ENCODE assay signal across 21 cellular contexts in the genomic region with DNA sequence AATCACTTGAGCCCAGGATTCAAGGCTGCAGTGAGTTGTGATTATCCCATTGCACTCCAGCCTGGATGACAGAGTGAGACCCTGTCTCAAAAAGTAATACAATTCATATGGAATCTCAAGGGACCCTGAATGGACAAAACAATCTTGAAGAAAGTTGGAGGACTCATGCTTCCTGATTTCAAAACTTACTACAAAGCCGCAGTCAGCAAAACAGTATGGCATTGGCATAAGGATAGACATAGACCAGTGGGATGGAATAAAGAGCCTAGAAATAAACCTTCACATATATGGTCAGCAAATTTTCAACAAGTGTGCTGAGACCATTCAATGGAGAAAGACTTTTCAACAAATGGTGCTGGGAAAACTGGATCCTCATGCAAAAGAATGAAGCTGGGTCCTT.
"Had no signal": no experiment of that assay in that cellular context is flagged by ENCODE, and none has a peak within 500 bp of the region (broad histone marks: within the 10 kb centered on the region; RNA-seq: fewer than 3 reads in every experiment).

No MANE protein-coding gene starts in this region.

- H3K4me3 Mint-ChIP-seq: activated naive CD4-positive, alpha-beta T cell treated with anti-CD3 and anti-CD28 coated beads for 36 hours; dendritic cell treated with granulocyte-macrophage colony-stimulating factor and Interleukin-4, amounts not matched to agents 40 ng/mL and 50 ng/mL, for 4 days had no signal

- H3K9me3 ChIP-seq: gastrocnemius medialis, heart left ventricle, left ventricle myocardium inferior, prostate gland, tibial nerve had no signal

- H3K27ac Mint-ChIP-seq: activated CD4-positive, alpha-beta T cell treated with anti-CD3 and anti-CD28 coated beads for 36 hours; activated naive CD4-positive, alpha-beta T cell treated with anti-CD3 and anti-CD28 coated beads for 36 hours; activated T-helper 2 cell treated with anti-CD3 and anti-CD28 coated beads, Interferon-gamma antibody, Interleukin-2, Interleukin-4, amounts not matched to agents 10 μg/mL and 5 μg/mL and 100 μg/mL, durations not matched to agents 14 hours and 24 hours and 36 hours; neural progenitor cell; WTC11 had no signal

- FAIRE-seq: urothelium cell line had no signal

- H3K36me3 ChIP-seq: prostate gland had no signal

- H2AFZ ChIP-seq: neural progenitor cell had no signal

- H3K27ac ChIP-seq: left ventricle myocardium inferior, neural progenitor cell, prostate gland, skin epidermis, tibial nerve had no signal

- H3K9ac ChIP-seq: neural progenitor cell had no signal

- H3K4me3 ChIP-seq: left ventricle myocardium inferior, prostate gland, skin epidermis, tibial nerve had no signal

- ATAC-seq: activated CD4-positive, alpha-beta T cell treated with anti-CD3 and anti-CD28 coated beads for 36 hours; esophagus mucosa; gastrocnemius medialis; heart left ventricle; right cardiac atrium; stimulated activated naive CD8-positive, alpha-beta T cell treated with anti-CD3 and anti-CD28 coated beads, Interleukin-15, Interleukin-2, amounts not matched to agents 100 U/mL and 50 U/mL, for 24 hours; WTC11 had no signal

- DNase-seq: activated CD4-positive, alpha-beta T cell treated with anti-CD3 and anti-CD28 coated beads for 36 hours; activated CD4-positive, alpha-beta T cell treated with anti-CD3 and anti-CD28 coated beads, Interleukin-2, amount 50 U/mL, for 48 hours; activated naive CD4-positive, alpha-beta T cell treated with anti-CD3 and anti-CD28 coated beads for 36 hours; activated T-cell treated with anti-CD3 and anti-CD28 coated beads for 4 hours; effector CD8-positive, alpha-beta T cell; gastrocnemius medialis; heart left ventricle; kidney glomerular epithelial cell; left ventricle myocardium inferior; stimulated activated naive CD8-positive, alpha-beta T cell treated with anti-CD3 and anti-CD28 coated beads, Interleukin-15, Interleukin-2, amounts not matched to agents 100 U/mL and 50 U/mL, for 24 hours; substantia nigra had no signal

- H3K9me3 Mint-ChIP-seq: activated naive CD4-positive, alpha-beta T cell treated with anti-CD3 and anti-CD28 coated beads for 36 hours; activated T-helper 2 cell treated with anti-CD3 and anti-CD28 coated beads, Interferon-gamma antibody, Interleukin-2, Interleukin-4, amounts not matched to agents 10 μg/mL and 5 μg/mL and 100 μg/mL, durations not matched to agents 14 hours and 24 hours and 36 hours; dendritic cell treated with granulocyte-macrophage colony-stimulating factor and Interleukin-4, amounts not matched to agents 40 ng/mL and 50 ng/mL, for 4 days had no signal

- H3K27me3 Mint-ChIP-seq: activated CD4-positive, alpha-beta T cell treated with anti-CD3 and anti-CD28 coated beads for 36 hours; dendritic cell treated with granulocyte-macrophage colony-stimulating factor and Interleukin-4, amounts not matched to agents 40 ng/mL and 50 ng/mL, for 4 days had no signal

- H3K27me3 ChIP-seq: gastrocnemius medialis, heart left ventricle, tibial nerve had no signal
